Comparison of ENCODE assay signal across 23 cellular contexts in the genomic region with DNA sequence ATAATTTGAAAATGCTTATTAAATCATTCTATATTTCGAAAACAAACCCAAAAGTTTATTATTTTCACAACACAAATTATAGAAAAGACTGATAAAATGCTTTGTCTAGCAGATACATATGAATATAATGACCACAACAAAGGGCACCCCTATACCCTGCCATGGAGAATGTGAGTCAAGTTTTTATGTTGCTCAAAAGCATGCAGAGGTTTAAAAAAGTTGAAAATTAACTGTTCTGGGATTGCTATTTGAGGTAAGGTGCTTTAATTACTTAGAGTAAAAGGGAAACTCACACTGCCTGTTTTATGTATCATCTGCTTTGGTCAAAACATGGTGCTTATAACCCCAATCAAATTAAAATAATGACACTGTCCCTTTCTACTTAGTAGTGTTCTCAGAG. TPM values are rescaled to one million over a fixed set of nuclear protein-coding genes. Genes with fewer than 3 reads are reported as not detected.
DNase-seq lines count a peak whose midpoint lies in the region; ATAC-seq, FAIRE-seq and TF ChIP-seq lines count a peak whose summit lies in the region.
"Had no signal": no experiment of that assay in that cellular context is flagged by ENCODE, and none has a peak within 500 bp of the region (broad histone marks: within the 10 kb centered on the region; RNA-seq: fewer than 3 reads in every experiment).

No MANE protein-coding gene starts in this region.

- no peak overlapping the region for H3K9ac ChIP-seq in kidney (ENCODE audit: low read length in 2 of 2)
- H3K9ac ChIP-seq: GM23248 had no signal

- H3K27me3 Mint-ChIP-seq in nephron progenitor cell (ENCODE audit: low read depth, poor library complexity), result no peaks in the 10 kb centered on the region
- no peaks in the 10 kb centered on the region for H3K27me3 Mint-ChIP-seq in stimulated activated naive B cell treated with anti-CD40 and anti-IgM and Interleukin-4, amounts not matched to agents 10 μg/mL and 1 μg/mL and 100 μg/mL, for 72 hours
- H3K27me3 Mint-ChIP-seq: CD4-positive, CD25-positive, alpha-beta regulatory T cell; CD8-positive, alpha-beta memory T cell had no signal

- H3K27ac Mint-ChIP-seq in nephron progenitor cell, result no peak overlapping the region
- no peak overlapping the region for H3K27ac Mint-ChIP-seq in stimulated activated naive B cell treated with anti-CD40 and anti-IgM and Interleukin-4, amounts not matched to agents 10 μg/mL and 1 μg/mL and 100 μg/mL, for 72 hours

- no peak for DNase-seq in kidney
- DNase-seq in nephron progenitor cell, result no peak
- no peak for DNase-seq in stimulated activated naive B cell treated with anti-CD40 and anti-IgM and Interleukin-4, amounts not matched to agents 10 μg/mL and 1 μg/mL and 100 μg/mL, for 72 hours
- DNase-seq in NCI-H187 (lab: John Stamatoyannopoulos, UW), result no peak
- no peak for DNase-seq in activated naive CD4-positive, alpha-beta T cell treated with anti-CD3 and anti-CD28 coated beads, Interleukin-2, amount 50 U/mL, for 16 hours
- DNase-seq: ACHN; BE2C; C1 segment of cervical spinal cord; CD4-positive, CD25-positive, alpha-beta regulatory T cell; CD8-positive, alpha-beta memory T cell; COR-L47; DMS 273 treated with DMSO at 0.1 percent for 48 hours; DMS53; DND-41; EL; GM23248; IMR-90 had no signal

- no peaks in the 10 kb centered on the region for H3K9me3 Mint-ChIP-seq in nephron progenitor cell
- H3K9me3 Mint-ChIP-seq in stimulated activated naive B cell treated with anti-CD40 and anti-IgM and Interleukin-4, amounts not matched to agents 10 μg/mL and 1 μg/mL and 100 μg/mL, for 72 hours, result no peaks in the 10 kb centered on the region
- H3K9me3 Mint-ChIP-seq: CD4-positive, CD25-positive, alpha-beta regulatory T cell; CD8-positive, alpha-beta memory T cell had no signal

- H3K4me1 ChIP-seq in kidney (ENCODE audit: control insufficient read depth in 1 of 2, insufficient read depth in 1 of 2, low read depth in 1 of 2, low read length in 2 of 2), result peaks cover 0 to 3% of the 10 kb centered on the region in 2 donors
- H3K4me1 ChIP-seq: BE2C had no signal

- ATAC-seq in GM18909 (IDR thresholded peaks at IDR 0.05; ENCODE audit: poor library complexity, unreplicated experiment) (peak; percentile 63), GM21786 (IDR thresholded peaks at IDR 0.05; ENCODE audit: unreplicated experiment) (peak; percentile 55)
- ATAC-seq in stimulated activated naive B cell treated with anti-CD40 and anti-IgM and Interleukin-4, amounts not matched to agents 10 μg/mL and 1 μg/mL and 100 μg/mL, for 72 hours (replicated peaks), result no peak
- ATAC-seq: K562 had no signal

- H3K4me3 ChIP-seq in kidney (ENCODE audit: low read length in 2 of 2), result no peak overlapping the region
- H3K4me3 ChIP-seq: GM23248, HAP-1, K562 had no signal

- H3K4me1 Mint-ChIP-seq in nephron progenitor cell, result no peaks in the 10 kb centered on the region
- no peaks in the 10 kb centered on the region for H3K4me1 Mint-ChIP-seq in stimulated activated naive B cell treated with anti-CD40 and anti-IgM and Interleukin-4, amounts not matched to agents 10 μg/mL and 1 μg/mL and 100 μg/mL, for 72 hours
- H3K4me1 Mint-ChIP-seq: CD8-positive, alpha-beta memory T cell had no signal

- H3K36me3 Mint-ChIP-seq in nephron progenitor cell (ENCODE audit: low read depth), result no peaks in the 10 kb centered on the region
- peaks cover 1 to 4% of the 10 kb centered on the region in 2 donors for H3K36me3 Mint-ChIP-seq in stimulated activated naive B cell treated with anti-CD40 and anti-IgM and Interleukin-4, amounts not matched to agents 10 μg/mL and 1 μg/mL and 100 μg/mL, for 72 hours

- no peaks in the 10 kb centered on the region for H3K36me3 ChIP-seq in kidney (ENCODE audit: control insufficient read depth in 1 of 2, insufficient read depth in 2 of 2, low read length in 2 of 2)
- H3K36me3 ChIP-seq: BE2C, HAP-1 had no signal

- H3K9me3 ChIP-seq in kidney (ENCODE audit: control insufficient read depth in 1 of 2, low read length in 2 of 2), result no peaks in the 10 kb centered on the region
- H3K9me3 ChIP-seq: BE2C, HAP-1 had no signal

- no peak overlapping the region for H3K27ac ChIP-seq in kidney (ENCODE audit: low read depth in 2 of 2, low read length in 2 of 2)
- H3K27ac ChIP-seq: GM23248 had no signal

- intact Hi-C loops in kidney (cut with DNase I), result no loop called here

- no peak for TF ChIP-seq CTCF in kidney (IDR thresholded peaks at IDR 0.05; ENCODE audit: borderline replicate concordance, extremely low read depth, insufficient read depth)
- TF ChIP-seq CTCF in nephron progenitor cell (IDR thresholded peaks at IDR 0.05), result no peak

- FAIRE-seq in kidney (lab: Jason Lieb, UNC), result peak; percentile 62
- FAIRE-seq: HTR-8/SVneo, K562 had no signal

- H3K4me3 Mint-ChIP-seq in nephron progenitor cell, result no peak overlapping the region
- H3K4me3 Mint-ChIP-seq in stimulated activated naive B cell treated with anti-CD40 and anti-IgM and Interleukin-4, amounts not matched to agents 10 μg/mL and 1 μg/mL and 100 μg/mL, for 72 hours, result no peak overlapping the region
- H3K4me3 Mint-ChIP-seq: CD4-positive, CD25-positive, alpha-beta regulatory T cell; CD8-positive, alpha-beta memory T cell had no signal

RNA-seq across cellular contexts. Expression of a gene that starts 41.0 kb away (rescaled TPM):
- not detected for total RNA-seq in kidney
- polyA plus RNA-seq in kidney (ENCODE audit: insufficient read depth, low read depth, low replicate concordance), result not detected
- total RNA-seq: CD4-positive, CD25-positive, alpha-beta regulatory T cell; CD8-positive, alpha-beta memory T cell; GM23248; H4; IMR-90; K562 had no signal
- polyA plus RNA-seq: CD8-positive, alpha-beta memory T cell; IMR-90; K562 had no signal

Comparison
In these comparisons a context has a peak if more than half of its experiments do, and no peak if none do; other contexts are left out.
1. ATAC-seq: peak in GM18909 (single experiment) and GM21786 (single experiment); none in stimulated activated naive B cell treated with anti-CD40 and anti-IgM and Interleukin-4, amounts not matched to agents 10 μg/mL and 1 μg/mL and 100 μg/mL, for 72 hours (0 of 2).